In the genomic region with DNA sequence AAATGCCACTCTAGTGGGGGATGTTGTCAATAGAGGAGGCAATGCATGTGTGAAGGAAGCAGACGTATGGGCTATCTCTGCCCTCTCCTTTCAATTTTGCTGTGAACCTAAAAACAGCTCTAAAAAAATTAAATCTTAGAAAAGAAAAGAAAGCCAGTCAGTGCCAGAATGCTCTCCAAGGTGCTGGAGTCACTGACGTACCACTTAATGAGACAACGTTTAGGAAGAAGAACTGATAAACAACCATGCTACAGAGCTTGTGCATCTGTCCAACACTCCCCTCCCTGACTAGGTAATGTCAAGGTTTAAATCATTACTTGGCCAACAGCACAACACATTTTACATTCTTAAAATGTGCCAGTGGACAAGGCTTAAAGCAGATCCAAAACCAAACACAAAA, we compare ENCODE assay signal across 3 cellular contexts.
TF ChIP-seq lines count a peak whose summit lies in the region.

No MANE protein-coding gene starts in this region.

TF ChIP-seq in SK-N-SH, 30 proteins besides CTCF, POLR2A, EP300 and RAD21 (continued from another document):
- TF ChIP-seq, protein P1, sequence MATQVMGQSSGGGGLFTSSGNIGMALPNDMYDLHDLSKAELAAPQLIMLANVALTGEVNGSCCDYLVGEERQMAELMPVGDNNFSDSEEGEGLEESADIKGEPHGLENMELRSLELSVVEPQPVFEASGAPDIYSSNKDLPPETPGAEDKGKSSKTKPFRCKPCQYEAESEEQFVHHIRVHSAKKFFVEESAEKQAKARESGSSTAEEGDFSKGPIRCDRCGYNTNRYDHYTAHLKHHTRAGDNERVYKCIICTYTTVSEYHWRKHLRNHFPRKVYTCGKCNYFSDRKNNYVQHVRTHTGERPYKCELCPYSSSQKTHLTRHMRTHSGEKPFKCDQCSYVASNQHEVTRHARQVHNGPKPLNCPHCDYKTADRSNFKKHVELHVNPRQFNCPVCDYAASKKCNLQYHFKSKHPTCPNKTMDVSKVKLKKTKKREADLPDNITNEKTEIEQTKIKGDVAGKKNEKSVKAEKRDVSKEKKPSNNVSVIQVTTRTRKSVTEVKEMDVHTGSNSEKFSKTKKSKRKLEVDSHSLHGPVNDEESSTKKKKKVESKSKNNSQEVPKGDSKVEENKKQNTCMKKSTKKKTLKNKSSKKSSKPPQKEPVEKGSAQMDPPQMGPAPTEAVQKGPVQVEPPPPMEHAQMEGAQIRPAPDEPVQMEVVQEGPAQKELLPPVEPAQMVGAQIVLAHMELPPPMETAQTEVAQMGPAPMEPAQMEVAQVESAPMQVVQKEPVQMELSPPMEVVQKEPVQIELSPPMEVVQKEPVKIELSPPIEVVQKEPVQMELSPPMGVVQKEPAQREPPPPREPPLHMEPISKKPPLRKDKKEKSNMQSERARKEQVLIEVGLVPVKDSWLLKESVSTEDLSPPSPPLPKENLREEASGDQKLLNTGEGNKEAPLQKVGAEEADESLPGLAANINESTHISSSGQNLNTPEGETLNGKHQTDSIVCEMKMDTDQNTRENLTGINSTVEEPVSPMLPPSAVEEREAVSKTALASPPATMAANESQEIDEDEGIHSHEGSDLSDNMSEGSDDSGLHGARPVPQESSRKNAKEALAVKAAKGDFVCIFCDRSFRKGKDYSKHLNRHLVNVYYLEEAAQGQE (IDR thresholded peaks at IDR 0.05; ENCODE audit: low read depth, low read length): peak; percentile 93

TF ChIP-seq in SK-N-SH treated with all-trans-retinoic acid at 6 μM for 48 hours, 23 proteins besides CTCF, POLR2A, EP300 and RAD21 (continued from another document):
- TF ChIP-seq, protein P2, sequence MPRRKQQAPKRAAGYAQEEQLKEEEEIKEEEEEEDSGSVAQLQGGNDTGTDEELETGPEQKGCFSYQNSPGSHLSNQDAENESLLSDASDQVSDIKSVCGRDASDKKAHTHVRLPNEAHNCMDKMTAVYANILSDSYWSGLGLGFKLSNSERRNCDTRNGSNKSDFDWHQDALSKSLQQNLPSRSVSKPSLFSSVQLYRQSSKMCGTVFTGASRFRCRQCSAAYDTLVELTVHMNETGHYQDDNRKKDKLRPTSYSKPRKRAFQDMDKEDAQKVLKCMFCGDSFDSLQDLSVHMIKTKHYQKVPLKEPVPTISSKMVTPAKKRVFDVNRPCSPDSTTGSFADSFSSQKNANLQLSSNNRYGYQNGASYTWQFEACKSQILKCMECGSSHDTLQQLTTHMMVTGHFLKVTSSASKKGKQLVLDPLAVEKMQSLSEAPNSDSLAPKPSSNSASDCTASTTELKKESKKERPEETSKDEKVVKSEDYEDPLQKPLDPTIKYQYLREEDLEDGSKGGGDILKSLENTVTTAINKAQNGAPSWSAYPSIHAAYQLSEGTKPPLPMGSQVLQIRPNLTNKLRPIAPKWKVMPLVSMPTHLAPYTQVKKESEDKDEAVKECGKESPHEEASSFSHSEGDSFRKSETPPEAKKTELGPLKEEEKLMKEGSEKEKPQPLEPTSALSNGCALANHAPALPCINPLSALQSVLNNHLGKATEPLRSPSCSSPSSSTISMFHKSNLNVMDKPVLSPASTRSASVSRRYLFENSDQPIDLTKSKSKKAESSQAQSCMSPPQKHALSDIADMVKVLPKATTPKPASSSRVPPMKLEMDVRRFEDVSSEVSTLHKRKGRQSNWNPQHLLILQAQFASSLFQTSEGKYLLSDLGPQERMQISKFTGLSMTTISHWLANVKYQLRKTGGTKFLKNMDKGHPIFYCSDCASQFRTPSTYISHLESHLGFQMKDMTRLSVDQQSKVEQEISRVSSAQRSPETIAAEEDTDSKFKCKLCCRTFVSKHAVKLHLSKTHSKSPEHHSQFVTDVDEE (CRISPR knock-in tag; IDR thresholded peaks at IDR 0.05): no peak
- TF ChIP-seq TOX (CRISPR knock-in tag; IDR thresholded peaks at IDR 0.05; ENCODE audit: borderline replicate concordance) (no peak), ZC3H10 (CRISPR knock-in tag; IDR thresholded peaks at IDR 0.05) (no peak)
- TF ChIP-seq, protein P3, sequence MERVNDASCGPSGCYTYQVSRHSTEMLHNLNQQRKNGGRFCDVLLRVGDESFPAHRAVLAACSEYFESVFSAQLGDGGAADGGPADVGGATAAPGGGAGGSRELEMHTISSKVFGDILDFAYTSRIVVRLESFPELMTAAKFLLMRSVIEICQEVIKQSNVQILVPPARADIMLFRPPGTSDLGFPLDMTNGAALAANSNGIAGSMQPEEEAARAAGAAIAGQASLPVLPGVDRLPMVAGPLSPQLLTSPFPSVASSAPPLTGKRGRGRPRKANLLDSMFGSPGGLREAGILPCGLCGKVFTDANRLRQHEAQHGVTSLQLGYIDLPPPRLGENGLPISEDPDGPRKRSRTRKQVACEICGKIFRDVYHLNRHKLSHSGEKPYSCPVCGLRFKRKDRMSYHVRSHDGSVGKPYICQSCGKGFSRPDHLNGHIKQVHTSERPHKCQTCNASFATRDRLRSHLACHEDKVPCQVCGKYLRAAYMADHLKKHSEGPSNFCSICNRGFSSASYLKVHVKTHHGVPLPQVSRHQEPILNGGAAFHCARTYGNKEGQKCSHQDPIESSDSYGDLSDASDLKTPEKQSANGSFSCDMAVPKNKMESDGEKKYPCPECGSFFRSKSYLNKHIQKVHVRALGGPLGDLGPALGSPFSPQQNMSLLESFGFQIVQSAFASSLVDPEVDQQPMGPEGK (CRISPR knock-in tag; IDR thresholded peaks at IDR 0.05; ENCODE audit: borderline replicate concordance): no peak
- TF ChIP-seq, protein P4, sequence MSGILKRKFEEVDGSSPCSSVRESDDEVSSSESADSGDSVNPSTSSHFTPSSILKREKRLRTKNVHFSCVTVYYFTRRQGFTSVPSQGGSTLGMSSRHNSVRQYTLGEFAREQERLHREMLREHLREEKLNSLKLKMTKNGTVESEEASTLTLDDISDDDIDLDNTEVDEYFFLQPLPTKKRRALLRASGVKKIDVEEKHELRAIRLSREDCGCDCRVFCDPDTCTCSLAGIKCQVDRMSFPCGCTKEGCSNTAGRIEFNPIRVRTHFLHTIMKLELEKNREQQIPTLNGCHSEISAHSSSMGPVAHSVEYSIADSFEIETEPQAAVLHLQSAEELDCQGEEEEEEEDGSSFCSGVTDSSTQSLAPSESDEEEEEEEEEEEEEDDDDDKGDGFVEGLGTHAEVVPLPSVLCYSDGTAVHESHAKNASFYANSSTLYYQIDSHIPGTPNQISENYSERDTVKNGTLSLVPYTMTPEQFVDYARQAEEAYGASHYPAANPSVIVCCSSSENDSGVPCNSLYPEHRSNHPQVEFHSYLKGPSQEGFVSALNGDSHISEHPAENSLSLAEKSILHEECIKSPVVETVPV (CRISPR knock-in tag; IDR thresholded peaks at IDR 0.05): no peak

TF ChIP-seq in PFSK-1, 5 proteins besides CTCF, POLR2A, EP300 and RAD21 (continued from another document):
- TF ChIP-seq, protein P1 (IDR thresholded peaks at IDR 0.05; ENCODE audit: insufficient read depth in 1 of 2, low read depth in 2 of 2, low read length in 2 of 2): peak; percentile 65 to 90; a peak in 3 of 4 replicates
- no peak for TF ChIP-seq FOXP2 (optimal IDR thresholded peaks at IDR 0.05; ENCODE audit: borderline replicate concordance, extremely low read depth, extremely low read length, insufficient read depth)
- no peak for TF ChIP-seq TAF1 (IDR thresholded peaks at IDR 0.05; ENCODE audit: borderline replicate concordance, insufficient read depth, low read length)
